Comparison of ENCODE assay signal across 8 cellular contexts in genomic region chr7:129225931-129226572, GRCh38. TPM values are rescaled to one million over a fixed set of nuclear protein-coding genes. Genes with fewer than 3 reads are reported as not detected.
DNase-seq lines count a peak whose midpoint lies in the region; ATAC-seq and TF ChIP-seq lines count a peak whose summit lies in the region.

No MANE protein-coding gene starts in this region.

- no peaks in the 10 kb centered on the region for H3K9me3 ChIP-seq in right atrium auricular region
- H3K9me3 ChIP-seq in iPS-20b (ENCODE audit: insufficient read depth, low read depth, low read length), result no peaks in the 10 kb centered on the region
- no peaks in the 10 kb centered on the region for H3K9me3 ChIP-seq in subcutaneous abdominal adipose tissue (ENCODE audit: control insufficient read depth in 5 of 5, low read length in 5 of 5)

- H3K27me3 Mint-ChIP-seq in activated CD8-positive, alpha-beta T cell treated with anti-CD3 and anti-CD28 coated beads, Interleukin-2, amount 10 ng/mL, durations not matched to agents 7 days and 5 days (ENCODE audit: low read depth), result no peaks in the 10 kb centered on the region

- intact Hi-C loops in Right ventricle myocardium superior (cut with DNase I), result no loop called here

- H3K4me3 ChIP-seq in right atrium auricular region (peak overlapping the region; percentile 82 to 86), iPS-20b (ENCODE audit: low read length) (peak overlapping the region; percentile 93), subcutaneous abdominal adipose tissue (ENCODE audit: low read depth in 1 of 5, low read length in 5 of 5) (peak overlapping the region; percentile 76 to 92 (median 90))

- no peaks in the 10 kb centered on the region for H3K27me3 ChIP-seq in right atrium auricular region
- peaks cover 12% of the 10 kb centered on the region; the same call in 1 of the 2 replicates for H3K27me3 ChIP-seq in iPS-20b (ENCODE audit: insufficient read depth, low read length)
- no peaks in the 10 kb centered on the region for H3K27me3 ChIP-seq in subcutaneous abdominal adipose tissue (ENCODE audit: control insufficient read depth in 5 of 5, insufficient read depth in 4 of 5, low read length in 5 of 5)

- CTCF ChIA-PET in activated CD8-positive, alpha-beta T cell treated with anti-CD3 and anti-CD28 coated beads, Interleukin-2, amount 10 ng/mL, durations not matched to agents 7 days and 5 days (lab: Charles Lee), result interaction anchor here (0.8 to 7.8 kb wide), 6 partner anchors 8 to 382 kb away, joined by 3 to 107 read pairs (median 4); no protein-coding TSS in a partner anchor

- no peak for TF ChIP-seq CTCF in right atrium auricular region (IDR thresholded peaks at IDR 0.05)

- H3K9ac ChIP-seq in iPS-20b (ENCODE audit: low read depth, low read length) (peak overlapping the region; percentile 73), subcutaneous abdominal adipose tissue (ENCODE audit: low read length in 5 of 5) (peak overlapping the region; percentile 3 to 89 (median 74))

- H3K4me1 Mint-ChIP-seq in activated CD8-positive, alpha-beta T cell treated with anti-CD3 and anti-CD28 coated beads, Interleukin-2, amount 10 ng/mL, durations not matched to agents 7 days and 5 days (ENCODE audit: low read depth), result peaks cover 32% of the 10 kb centered on the region

- no peak for DNase-seq in right atrium auricular region (ENCODE audit: low spot score)
- DNase-seq in Right ventricle myocardium superior, result no peak
- no peak for DNase-seq in activated CD8-positive, alpha-beta T cell treated with anti-CD3 and anti-CD28 coated beads, Interleukin-2, amount 10 ng/mL, durations not matched to agents 7 days and 5 days
- DNase-seq in islet precursor cell, result no peak
- no peak for DNase-seq in left lobe of liver (ENCODE audit: low spot score)
- no peak for DNase-seq in AG08395 (ENCODE audit: low spot score)

- H3K36me3 Mint-ChIP-seq in activated CD8-positive, alpha-beta T cell treated with anti-CD3 and anti-CD28 coated beads, Interleukin-2, amount 10 ng/mL, durations not matched to agents 7 days and 5 days (ENCODE audit: low read depth), result no peaks in the 10 kb centered on the region

- H3K27ac ChIP-seq in right atrium auricular region, result peak overlapping the region; percentile 94 to 98
- no peak overlapping the region for H3K27ac ChIP-seq in iPS-20b (ENCODE audit: low read length)
- no peak overlapping the region for H3K27ac ChIP-seq in subcutaneous abdominal adipose tissue (ENCODE audit: low read depth, low read length)

- H3K27ac Mint-ChIP-seq in activated CD8-positive, alpha-beta T cell treated with anti-CD3 and anti-CD28 coated beads, Interleukin-2, amount 10 ng/mL, durations not matched to agents 7 days and 5 days, result peak overlapping the region; percentile 73

- H3K4me3 Mint-ChIP-seq in activated CD8-positive, alpha-beta T cell treated with anti-CD3 and anti-CD28 coated beads, Interleukin-2, amount 10 ng/mL, durations not matched to agents 7 days and 5 days, result peak overlapping the region; percentile 85

- POLR2A ChIA-PET in activated CD8-positive, alpha-beta T cell treated with anti-CD3 and anti-CD28 coated beads, Interleukin-2, amount 10 ng/mL, durations not matched to agents 7 days and 5 days (lab: Charles Lee), result interaction anchor here (2.0 kb wide), 1 partner anchor 33 kb away, joined by 4 read pairs; no protein-coding TSS in a partner anchor

- H3K4me1 ChIP-seq in right atrium auricular region (peaks cover 0 to 14% of the 10 kb centered on the region in 2 donors), iPS-20b (ENCODE audit: insufficient read depth, low read length) (peaks cover 10% of the 10 kb centered on the region; the same call in 1 of the 2 replicates), subcutaneous abdominal adipose tissue (ENCODE audit: control insufficient read depth in 5 of 5, insufficient read depth in 5 of 5, low read length in 5 of 5) (peaks cover 2 to 27% (median 19%) of the 10 kb centered on the region in 5 donors)

- no peaks in the 10 kb centered on the region for H3K36me3 ChIP-seq in right atrium auricular region
- H3K36me3 ChIP-seq in iPS-20b (ENCODE audit: insufficient read depth, low read depth, low read length), result no peaks in the 10 kb centered on the region
- no peaks in the 10 kb centered on the region for H3K36me3 ChIP-seq in subcutaneous abdominal adipose tissue (ENCODE audit: control insufficient read depth in 5 of 5, insufficient read depth in 5 of 5, low read length in 5 of 5)

- no peak for ATAC-seq in Right ventricle myocardium superior (ENCODE audit: poor library complexity)
- ATAC-seq in activated CD8-positive, alpha-beta T cell treated with anti-CD3 and anti-CD28 coated beads, Interleukin-2, amount 10 ng/mL, durations not matched to agents 7 days and 5 days, result no peak
- no peak for ATAC-seq in left lobe of liver

- H3K9me3 Mint-ChIP-seq in activated CD8-positive, alpha-beta T cell treated with anti-CD3 and anti-CD28 coated beads, Interleukin-2, amount 10 ng/mL, durations not matched to agents 7 days and 5 days (ENCODE audit: insufficient read depth), result no peaks in the 10 kb centered on the region

RNA-seq across cellular contexts. Expression of gene AHCYL2, which starts 1.2 kb away (rescaled TPM):
- total RNA-seq in right atrium auricular region (1 to 10 TPM; 5.6 to 6.5 TPM), Right ventricle myocardium superior (6.7 TPM), left lobe of liver (9.9 TPM)
- 1 to 10 TPM; 7.3 to 7.6 TPM for total RNA-seq in activated CD8-positive, alpha-beta T cell treated with anti-CD3 and anti-CD28 coated beads, Interleukin-2, amount 10 ng/mL, durations not matched to agents 7 days and 5 days

RNA-seq across cellular contexts. Expression of gene SMO, which starts 37.6 kb away (rescaled TPM):
- 1 to 10 TPM; 4.7 to 9.9 TPM for total RNA-seq in right atrium auricular region
- 5.0 TPM for total RNA-seq in Right ventricle myocardium superior
- total RNA-seq in activated CD8-positive, alpha-beta T cell treated with anti-CD3 and anti-CD28 coated beads, Interleukin-2, amount 10 ng/mL, durations not matched to agents 7 days and 5 days, result not detected
- 22.1 TPM for total RNA-seq in left lobe of liver

Comparison
In these comparisons a context has a peak if more than half of its experiments do, and no peak if none do; other contexts are left out.
1. H3K27ac ChIP-seq: peak in right atrium auricular region (2 of 2); none in iPS-20b (single experiment) and subcutaneous abdominal adipose tissue (single experiment).
2. Peak in every context shown above with its lines, with median percentiles within 50 percentile points of each other: H3K4me3 ChIP-seq.